In the genomic region with DNA sequence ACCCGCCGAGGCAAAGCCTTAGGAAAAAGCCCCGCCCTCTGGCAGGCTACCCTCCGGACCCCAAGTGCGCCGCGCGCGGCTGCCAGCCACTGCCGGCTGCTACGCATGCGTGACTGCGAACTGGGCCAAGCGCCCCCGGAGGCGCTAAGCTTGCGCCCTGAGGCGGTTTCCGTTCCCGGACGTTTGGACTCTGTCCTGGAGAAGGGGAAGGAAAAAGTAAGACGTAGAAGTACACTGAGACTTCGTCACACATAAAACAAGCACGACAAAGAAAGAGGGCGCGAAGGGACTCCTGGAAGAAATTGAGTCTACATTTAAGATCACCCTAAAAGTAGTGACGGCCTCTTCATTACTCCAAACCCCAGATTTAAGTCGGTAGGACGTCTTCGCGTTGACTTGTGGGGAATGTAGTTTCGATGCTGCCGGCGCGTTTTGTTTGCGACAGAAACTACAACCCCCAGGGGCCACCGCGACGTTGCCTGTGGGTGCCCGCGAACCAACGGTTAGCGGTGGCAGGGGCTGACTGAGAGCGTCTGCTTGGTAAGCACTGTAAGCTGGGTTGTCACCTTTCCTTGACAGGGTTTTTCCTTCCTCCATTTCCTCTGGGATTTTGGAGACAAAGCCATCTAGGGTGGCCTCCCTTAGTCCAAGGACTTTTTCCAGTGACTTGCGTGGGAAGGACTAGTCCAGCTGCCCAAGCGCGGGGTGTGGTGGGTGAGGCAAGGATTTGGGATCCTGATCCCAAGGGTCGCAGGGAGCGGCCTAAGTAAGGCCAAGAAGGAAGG, we compare ENCODE assay signal across 1 cellular context.
TF ChIP-seq lines count a peak whose summit lies in the region.

A gene (plus strand): TSS at position 472 of the 785 bp plus-strand sequence. CDS start 49,715 bp downstream, outside the sequence.

TF ChIP-seq in HepG2, 621 proteins besides CTCF, POLR2A, EP300 and RAD21 (continued from another document and continues in another):
- TF ChIP-seq, protein P1, sequence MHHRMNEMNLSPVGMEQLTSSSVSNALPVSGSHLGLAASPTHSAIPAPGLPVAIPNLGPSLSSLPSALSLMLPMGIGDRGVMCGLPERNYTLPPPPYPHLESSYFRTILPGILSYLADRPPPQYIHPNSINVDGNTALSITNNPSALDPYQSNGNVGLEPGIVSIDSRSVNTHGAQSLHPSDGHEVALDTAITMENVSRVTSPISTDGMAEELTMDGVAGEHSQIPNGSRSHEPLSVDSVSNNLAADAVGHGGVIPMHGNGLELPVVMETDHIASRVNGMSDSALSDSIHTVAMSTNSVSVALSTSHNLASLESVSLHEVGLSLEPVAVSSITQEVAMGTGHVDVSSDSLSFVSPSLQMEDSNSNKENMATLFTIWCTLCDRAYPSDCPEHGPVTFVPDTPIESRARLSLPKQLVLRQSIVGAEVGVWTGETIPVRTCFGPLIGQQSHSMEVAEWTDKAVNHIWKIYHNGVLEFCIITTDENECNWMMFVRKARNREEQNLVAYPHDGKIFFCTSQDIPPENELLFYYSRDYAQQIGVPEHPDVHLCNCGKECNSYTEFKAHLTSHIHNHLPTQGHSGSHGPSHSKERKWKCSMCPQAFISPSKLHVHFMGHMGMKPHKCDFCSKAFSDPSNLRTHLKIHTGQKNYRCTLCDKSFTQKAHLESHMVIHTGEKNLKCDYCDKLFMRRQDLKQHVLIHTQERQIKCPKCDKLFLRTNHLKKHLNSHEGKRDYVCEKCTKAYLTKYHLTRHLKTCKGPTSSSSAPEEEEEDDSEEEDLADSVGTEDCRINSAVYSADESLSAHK (CRISPR knock-in tag; IDR thresholded peaks at IDR 0.05; ENCODE audit: borderline replicate concordance) = no peak
- TF ChIP-seq, protein P2, sequence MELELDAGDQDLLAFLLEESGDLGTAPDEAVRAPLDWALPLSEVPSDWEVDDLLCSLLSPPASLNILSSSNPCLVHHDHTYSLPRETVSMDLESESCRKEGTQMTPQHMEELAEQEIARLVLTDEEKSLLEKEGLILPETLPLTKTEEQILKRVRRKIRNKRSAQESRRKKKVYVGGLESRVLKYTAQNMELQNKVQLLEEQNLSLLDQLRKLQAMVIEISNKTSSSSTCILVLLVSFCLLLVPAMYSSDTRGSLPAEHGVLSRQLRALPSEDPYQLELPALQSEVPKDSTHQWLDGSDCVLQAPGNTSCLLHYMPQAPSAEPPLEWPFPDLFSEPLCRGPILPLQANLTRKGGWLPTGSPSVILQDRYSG (CRISPR knock-in tag; IDR thresholded peaks at IDR 0.05) = no peak; the same call in 1 of the 2 replicates
- peak; percentile 81 for TF ChIP-seq PHF20 (CRISPR knock-in tag; IDR thresholded peaks at IDR 0.05)
- TF ChIP-seq RAD51 (IDR thresholded peaks at IDR 0.05; ENCODE audit: borderline replicate concordance) = no peak
- TF ChIP-seq, protein P3, sequence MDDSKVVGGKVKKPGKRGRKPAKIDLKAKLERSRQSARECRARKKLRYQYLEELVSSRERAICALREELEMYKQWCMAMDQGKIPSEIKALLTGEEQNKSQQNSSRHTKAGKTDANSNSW (CRISPR knock-in tag; IDR thresholded peaks at IDR 0.05; ENCODE audit: borderline replicate concordance) = no peak
- no peak for TF ChIP-seq ZNF781 (CRISPR knock-in tag; IDR thresholded peaks at IDR 0.05; ENCODE audit: borderline replicate concordance, not compliant biosample characterization)
- TF ChIP-seq, protein P4, sequence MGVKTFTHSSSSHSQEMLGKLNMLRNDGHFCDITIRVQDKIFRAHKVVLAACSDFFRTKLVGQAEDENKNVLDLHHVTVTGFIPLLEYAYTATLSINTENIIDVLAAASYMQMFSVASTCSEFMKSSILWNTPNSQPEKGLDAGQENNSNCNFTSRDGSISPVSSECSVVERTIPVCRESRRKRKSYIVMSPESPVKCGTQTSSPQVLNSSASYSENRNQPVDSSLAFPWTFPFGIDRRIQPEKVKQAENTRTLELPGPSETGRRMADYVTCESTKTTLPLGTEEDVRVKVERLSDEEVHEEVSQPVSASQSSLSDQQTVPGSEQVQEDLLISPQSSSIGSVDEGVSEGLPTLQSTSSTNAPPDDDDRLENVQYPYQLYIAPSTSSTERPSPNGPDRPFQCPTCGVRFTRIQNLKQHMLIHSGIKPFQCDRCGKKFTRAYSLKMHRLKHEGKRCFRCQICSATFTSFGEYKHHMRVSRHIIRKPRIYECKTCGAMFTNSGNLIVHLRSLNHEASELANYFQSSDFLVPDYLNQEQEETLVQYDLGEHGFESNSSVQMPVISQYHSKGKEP (CRISPR knock-in tag; IDR thresholded peaks at IDR 0.05) = no peak
- TF ChIP-seq ZNF672 (CRISPR knock-in tag; IDR thresholded peaks at IDR 0.05) = no peak
- TF ChIP-seq ZNF570 (CRISPR knock-in tag; IDR thresholded peaks at IDR 0.05; ENCODE audit: borderline replicate concordance) = no peak
- TF ChIP-seq, protein P5, sequence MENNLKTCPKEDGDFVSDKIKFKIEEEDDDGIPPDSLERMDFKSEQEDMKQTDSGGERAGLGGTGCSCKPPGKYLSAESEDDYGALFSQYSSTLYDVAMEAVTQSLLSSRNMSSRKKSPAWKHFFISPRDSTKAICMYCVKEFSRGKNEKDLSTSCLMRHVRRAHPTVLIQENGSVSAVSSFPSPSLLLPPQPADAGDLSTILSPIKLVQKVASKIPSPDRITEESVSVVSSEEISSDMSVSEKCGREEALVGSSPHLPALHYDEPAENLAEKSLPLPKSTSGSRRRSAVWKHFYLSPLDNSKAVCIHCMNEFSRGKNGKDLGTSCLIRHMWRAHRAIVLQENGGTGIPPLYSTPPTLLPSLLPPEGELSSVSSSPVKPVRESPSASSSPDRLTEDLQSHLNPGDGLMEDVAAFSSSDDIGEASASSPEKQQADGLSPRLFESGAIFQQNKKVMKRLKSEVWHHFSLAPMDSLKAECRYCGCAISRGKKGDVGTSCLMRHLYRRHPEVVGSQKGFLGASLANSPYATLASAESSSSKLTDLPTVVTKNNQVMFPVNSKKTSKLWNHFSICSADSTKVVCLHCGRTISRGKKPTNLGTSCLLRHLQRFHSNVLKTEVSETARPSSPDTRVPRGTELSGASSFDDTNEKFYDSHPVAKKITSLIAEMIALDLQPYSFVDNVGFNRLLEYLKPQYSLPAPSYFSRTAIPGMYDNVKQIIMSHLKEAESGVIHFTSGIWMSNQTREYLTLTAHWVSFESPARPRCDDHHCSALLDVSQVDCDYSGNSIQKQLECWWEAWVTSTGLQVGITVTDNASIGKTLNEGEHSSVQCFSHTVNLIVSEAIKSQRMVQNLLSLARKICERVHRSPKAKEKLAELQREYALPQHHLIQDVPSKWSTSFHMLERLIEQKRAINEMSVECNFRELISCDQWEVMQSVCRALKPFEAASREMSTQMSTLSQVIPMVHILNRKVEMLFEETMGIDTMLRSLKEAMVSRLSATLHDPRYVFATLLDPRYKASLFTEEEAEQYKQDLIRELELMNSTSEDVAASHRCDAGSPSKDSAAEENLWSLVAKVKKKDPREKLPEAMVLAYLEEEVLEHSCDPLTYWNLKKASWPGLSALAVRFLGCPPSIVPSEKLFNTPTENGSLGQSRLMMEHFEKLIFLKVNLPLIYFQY (CRISPR knock-in tag; IDR thresholded peaks at IDR 0.05; ENCODE audit: borderline replicate concordance) = no peak
- no peak for TF ChIP-seq RBAK (CRISPR knock-in tag; IDR thresholded peaks at IDR 0.05)
- no peak for TF ChIP-seq PRMT3 (CRISPR knock-in tag; IDR thresholded peaks at IDR 0.05; ENCODE audit: borderline replicate concordance, low read depth)
- peak; percentile 25; the same call in 1 of the 2 replicates for TF ChIP-seq CEBPG (CRISPR knock-in tag; IDR thresholded peaks at IDR 0.05)
- no peak for TF ChIP-seq AKAP8 (CRISPR knock-in tag; IDR thresholded peaks at IDR 0.05)
- peak; percentile 28; the same call in 1 of the 2 replicates for TF ChIP-seq ZNF232 (CRISPR knock-in tag; IDR thresholded peaks at IDR 0.05; ENCODE audit: borderline replicate concordance)
- no peak for TF ChIP-seq SATB2 (CRISPR knock-in tag; IDR thresholded peaks at IDR 0.05)
- no peak for TF ChIP-seq ZNF160 (CRISPR knock-in tag; IDR thresholded peaks at IDR 0.05)
- no peak for TF ChIP-seq ZC3H4 (CRISPR knock-in tag; IDR thresholded peaks at IDR 0.05; ENCODE audit: borderline replicate concordance)
- TF ChIP-seq ZNF839 (CRISPR knock-in tag; IDR thresholded peaks at IDR 0.05; ENCODE audit: borderline replicate concordance) = no peak
- TF ChIP-seq MTF2 (CRISPR knock-in tag; IDR thresholded peaks at IDR 0.05; ENCODE audit: borderline replicate concordance) = no peak
- peak; percentile 27; the same call in 1 of the 2 replicates for TF ChIP-seq TBX2 (CRISPR knock-in tag; IDR thresholded peaks at IDR 0.05; ENCODE audit: borderline replicate concordance)
- no peak; the same call in 1 of the 2 replicates for TF ChIP-seq XBP1 (CRISPR knock-in tag; IDR thresholded peaks at IDR 0.05)
- no peak for TF ChIP-seq XRCC5 (optimal IDR thresholded peaks at IDR 0.05; ENCODE audit: low read length)
- TF ChIP-seq BHLHE40 (IDR thresholded peaks at IDR 0.05; ENCODE audit: low read length) = no peak
- 0 out of 2 replicates have a peak, but pooled peaks have one; percentile 36 for TF ChIP-seq TGIF2 (CRISPR knock-in tag; IDR thresholded peaks at IDR 0.05)
- no peak for TF ChIP-seq SALL2 (CRISPR knock-in tag; IDR thresholded peaks at IDR 0.05)
- TF ChIP-seq HOXA7 (CRISPR knock-in tag; IDR thresholded peaks at IDR 0.05) = no peak
- TF ChIP-seq ZFY (CRISPR knock-in tag; IDR thresholded peaks at IDR 0.05) = peak; percentile 93
- TF ChIP-seq LCORL (IDR thresholded peaks at IDR 0.05) = no peak
- no peak for TF ChIP-seq LCORL (CRISPR knock-in tag; IDR thresholded peaks at IDR 0.05)
- peak; percentile 92 for TF ChIP-seq KMT2B (CRISPR knock-in tag; IDR thresholded peaks at IDR 0.05)
- TF ChIP-seq, protein P6, sequence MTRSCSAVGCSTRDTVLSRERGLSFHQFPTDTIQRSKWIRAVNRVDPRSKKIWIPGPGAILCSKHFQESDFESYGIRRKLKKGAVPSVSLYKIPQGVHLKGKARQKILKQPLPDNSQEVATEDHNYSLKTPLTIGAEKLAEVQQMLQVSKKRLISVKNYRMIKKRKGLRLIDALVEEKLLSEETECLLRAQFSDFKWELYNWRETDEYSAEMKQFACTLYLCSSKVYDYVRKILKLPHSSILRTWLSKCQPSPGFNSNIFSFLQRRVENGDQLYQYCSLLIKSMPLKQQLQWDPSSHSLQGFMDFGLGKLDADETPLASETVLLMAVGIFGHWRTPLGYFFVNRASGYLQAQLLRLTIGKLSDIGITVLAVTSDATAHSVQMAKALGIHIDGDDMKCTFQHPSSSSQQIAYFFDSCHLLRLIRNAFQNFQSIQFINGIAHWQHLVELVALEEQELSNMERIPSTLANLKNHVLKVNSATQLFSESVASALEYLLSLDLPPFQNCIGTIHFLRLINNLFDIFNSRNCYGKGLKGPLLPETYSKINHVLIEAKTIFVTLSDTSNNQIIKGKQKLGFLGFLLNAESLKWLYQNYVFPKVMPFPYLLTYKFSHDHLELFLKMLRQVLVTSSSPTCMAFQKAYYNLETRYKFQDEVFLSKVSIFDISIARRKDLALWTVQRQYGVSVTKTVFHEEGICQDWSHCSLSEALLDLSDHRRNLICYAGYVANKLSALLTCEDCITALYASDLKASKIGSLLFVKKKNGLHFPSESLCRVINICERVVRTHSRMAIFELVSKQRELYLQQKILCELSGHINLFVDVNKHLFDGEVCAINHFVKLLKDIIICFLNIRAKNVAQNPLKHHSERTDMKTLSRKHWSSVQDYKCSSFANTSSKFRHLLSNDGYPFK (CRISPR knock-in tag; IDR thresholded peaks at IDR 0.05; ENCODE audit: borderline replicate concordance) = peak; percentile 89; the same call in 1 of the 2 replicates
- TF ChIP-seq HNRNPLL (IDR thresholded peaks at IDR 0.05; ENCODE audit: low read depth, low read length, poor library complexity, severe bottlenecking) = peak; percentile 89
- TF ChIP-seq ZNF124 (CRISPR knock-in tag; IDR thresholded peaks at IDR 0.05) = no peak
- no peak for TF ChIP-seq ZNF841 (CRISPR knock-in tag; IDR thresholded peaks at IDR 0.05; ENCODE audit: borderline replicate concordance)
- no peak for TF ChIP-seq ZNF282 (IDR thresholded peaks at IDR 0.05; ENCODE audit: partially characterized antibody)
- no peak for TF ChIP-seq HES4 (CRISPR knock-in tag; IDR thresholded peaks at IDR 0.05; ENCODE audit: borderline replicate concordance)
- TF ChIP-seq NBN (conservative IDR thresholded peaks at IDR 0.05) = no peak
- TF ChIP-seq MXI1 (IDR thresholded peaks at IDR 0.05; ENCODE audit: borderline replicate concordance, low read depth, low read length) = no peak
- TF ChIP-seq ZNF530 (CRISPR knock-in tag; IDR thresholded peaks at IDR 0.05; ENCODE audit: low read depth) = no peak
- TF ChIP-seq JDP2 (CRISPR knock-in tag; IDR thresholded peaks at IDR 0.05; ENCODE audit: borderline replicate concordance) = no peak
- no peak for TF ChIP-seq ZNF569 (CRISPR knock-in tag; IDR thresholded peaks at IDR 0.05; ENCODE audit: borderline replicate concordance)
- TF ChIP-seq ZNF775 (CRISPR knock-in tag; IDR thresholded peaks at IDR 0.05; ENCODE audit: borderline replicate concordance) = no peak; the same call in 1 of the 2 replicates
- TF ChIP-seq, protein P7, sequence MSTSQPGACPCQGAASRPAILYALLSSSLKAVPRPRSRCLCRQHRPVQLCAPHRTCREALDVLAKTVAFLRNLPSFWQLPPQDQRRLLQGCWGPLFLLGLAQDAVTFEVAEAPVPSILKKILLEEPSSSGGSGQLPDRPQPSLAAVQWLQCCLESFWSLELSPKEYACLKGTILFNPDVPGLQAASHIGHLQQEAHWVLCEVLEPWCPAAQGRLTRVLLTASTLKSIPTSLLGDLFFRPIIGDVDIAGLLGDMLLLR (CRISPR knock-in tag; IDR thresholded peaks at IDR 0.05) = no peak
- TF ChIP-seq, protein P8, sequence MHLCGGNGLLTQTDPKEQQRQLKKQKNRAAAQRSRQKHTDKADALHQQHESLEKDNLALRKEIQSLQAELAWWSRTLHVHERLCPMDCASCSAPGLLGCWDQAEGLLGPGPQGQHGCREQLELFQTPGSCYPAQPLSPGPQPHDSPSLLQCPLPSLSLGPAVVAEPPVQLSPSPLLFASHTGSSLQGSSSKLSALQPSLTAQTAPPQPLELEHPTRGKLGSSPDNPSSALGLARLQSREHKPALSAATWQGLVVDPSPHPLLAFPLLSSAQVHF (CRISPR knock-in tag; IDR thresholded peaks at IDR 0.05) = no peak
- TF ChIP-seq, protein P9, sequence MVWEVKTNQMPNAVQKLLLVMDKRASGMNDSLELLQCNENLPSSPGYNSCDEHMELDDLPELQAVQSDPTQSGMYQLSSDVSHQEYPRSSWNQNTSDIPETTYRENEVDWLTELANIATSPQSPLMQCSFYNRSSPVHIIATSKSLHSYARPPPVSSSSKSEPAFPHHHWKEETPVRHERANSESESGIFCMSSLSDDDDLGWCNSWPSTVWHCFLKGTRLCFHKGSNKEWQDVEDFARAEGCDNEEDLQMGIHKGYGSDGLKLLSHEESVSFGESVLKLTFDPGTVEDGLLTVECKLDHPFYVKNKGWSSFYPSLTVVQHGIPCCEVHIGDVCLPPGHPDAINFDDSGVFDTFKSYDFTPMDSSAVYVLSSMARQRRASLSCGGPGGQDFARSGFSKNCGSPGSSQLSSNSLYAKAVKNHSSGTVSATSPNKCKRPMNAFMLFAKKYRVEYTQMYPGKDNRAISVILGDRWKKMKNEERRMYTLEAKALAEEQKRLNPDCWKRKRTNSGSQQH (CRISPR knock-in tag; IDR thresholded peaks at IDR 0.05; ENCODE audit: low read depth) = no peak
- TF ChIP-seq ZNF777 (CRISPR knock-in tag; IDR thresholded peaks at IDR 0.05) = peak; percentile 18; the same call in 1 of the 2 replicates
